15 cellular contexts compared by ENCODE assay signal in genomic region chr7:153808117-153808516, GRCh38.
A peak's percentile ranks its signal among the peaks of the same experiment; 100 is the strongest.
DNase-seq lines count a peak whose midpoint lies in the region; ATAC-seq, FAIRE-seq and TF ChIP-seq lines count a peak whose summit lies in the region.
"Had no signal": no experiment of that assay in that cellular context is flagged by ENCODE, and none has a peak within 500 bp of the region (broad histone marks: within the 10 kb centered on the region; RNA-seq: fewer than 3 reads in every experiment).

No MANE protein-coding gene starts in this region.

- H3K4me1 ChIP-seq in HepG2 (ENCODE audit: insufficient read depth, low read length), result no peaks in the 10 kb centered on the region
- no peaks in the 10 kb centered on the region for H3K4me1 ChIP-seq in trophoblast cell (ENCODE audit: control insufficient read depth in 1 of 2, insufficient read depth in 2 of 2, low read length in 2 of 2)

- FAIRE-seq in HTR-8/SVneo (lab: Jason Lieb, UNC) (peak; percentile 55), HepG2 (lab: Jason Lieb, UNC) (no peak)
- FAIRE-seq: GM19239 had no signal

- no peak for ATAC-seq in HepG2
- ATAC-seq: K562 had no signal

- no peak overlapping the region for H2AK5ac ChIP-seq in trophoblast cell (ENCODE audit: low read length)

- POLR2A ChIA-PET in HepG2 (lab: Yijun Ruan, JAX), result no interaction called here

- no TSS peak for BruUV-seq in HepG2 (replicated peaks; lab: Mats Ljungman, UMichigan)

- TF ChIP-seq CTCF in HepG2 (CRISPR knock-in tag; IDR thresholded peaks at IDR 0.05), result no peak

- H2BK5ac ChIP-seq in trophoblast cell (ENCODE audit: low read depth, low read length, poor library complexity), result no peak overlapping the region

- CTCF ChIA-PET in HepG2 (lab: Yijun Ruan, JAX; ENCODE audit: low intra/inter-chr PET ratio, low total read pairs), result no interaction called here

- H3K9me3 ChIP-seq in HepG2 (ENCODE audit: low read length), result no peaks in the 10 kb centered on the region
- H3K9me3 ChIP-seq in trophoblast cell (ENCODE audit: insufficient read depth, low read depth, low read length), result no peaks in the 10 kb centered on the region

- TF ChIP-seq RAD21 in HepG2 (CRISPR knock-in tag; IDR thresholded peaks at IDR 0.05), result no peak

- H3K27ac ChIP-seq in HepG2 (ENCODE audit: extremely low read length, insufficient read depth, low read length), result no peak overlapping the region
- no peak overlapping the region for H3K27ac ChIP-seq in trophoblast cell (ENCODE audit: low read depth, low read length)

- DNase-seq in HTR-8/SVneo (ENCODE audit: insufficient read length, low spot score), result no peak
- DNase-seq in HepG2 (ENCODE audit: low spot score), result no peak
- no peak for DNase-seq in trophoblast cell
- DNase-seq in posterior vena cava (ENCODE audit: low spot score), result no peak
- no peak for DNase-seq in activated T-cell treated with anti-CD3 and anti-CD28 coated beads for 4 hours
- no peak for DNase-seq in NCI-H226
- DNase-seq in GM19238 (ENCODE audit: insufficient read length, low spot score), result no peak
- DNase-seq: CD4-positive, alpha-beta memory T cell; DMS153; DMS79; GDM1; HCEC 1CT; HFFc6 had no signal

- TF ChIP-seq EP300 in HepG2 (IDR thresholded peaks at IDR 0.05; ENCODE audit: low read depth in 2 of 2, low read length in 2 of 2) (no peak), HepG2 (CRISPR knock-in tag; IDR thresholded peaks at IDR 0.05; ENCODE audit: borderline replicate concordance) (no peak)

- H2AFZ ChIP-seq in HepG2 (ENCODE audit: low read length) (no peak overlapping the region), trophoblast cell (ENCODE audit: insufficient read depth, low read length, poor library complexity) (no peak overlapping the region)

- no peak overlapping the region for H2BK12ac ChIP-seq in trophoblast cell (ENCODE audit: low read length)

- H2BK120ac ChIP-seq in trophoblast cell (ENCODE audit: insufficient read depth, low read length, poor library complexity), result no peak overlapping the region

- in situ Hi-C loops in HepG2 (cut with HindIII; ENCODE audit: extremely low pct_ligation_motif_present, low pct_unique_long_range_greater_than_20kb), result no loop called here

- no peak overlapping the region for H3K4ac ChIP-seq in trophoblast cell (ENCODE audit: low read depth, low read length)

- H3K14ac ChIP-seq in trophoblast cell (ENCODE audit: low read length), result no peak overlapping the region

- H3K36me3 ChIP-seq in HepG2 (replicated peaks in 1 of 2; ENCODE audit: control insufficient read depth in 1 of 2, insufficient read depth in 2 of 2, low read length in 2 of 2) (no peaks in the 10 kb centered on the region), trophoblast cell (ENCODE audit: control insufficient read depth in 1 of 2, insufficient read depth in 2 of 2, low read length in 2 of 2) (no peaks in the 10 kb centered on the region)

- H3K27me3 ChIP-seq in HepG2 (ENCODE audit: control insufficient read depth in 1 of 2, insufficient read depth in 2 of 2, low read length in 2 of 2), result no peaks in the 10 kb centered on the region
- H3K27me3 ChIP-seq in trophoblast cell (ENCODE audit: insufficient read depth, low read length), result no peaks in the 10 kb centered on the region

- no peak for TF ChIP-seq POLR2A in HepG2 (IDR thresholded peaks at IDR 0.05; ENCODE audit: insufficient read depth in 1 of 2, low read depth in 2 of 2, low read length in 2 of 2)

- H3K4me3 ChIP-seq in HepG2 (replicated peaks in 1 of 3; ENCODE audit: insufficient read depth in 1 of 3, low read depth in 2 of 3, low read length in 3 of 3), result no peak overlapping the region
- H3K4me3 ChIP-seq in trophoblast cell (ENCODE audit: low read depth, low read length), result peak overlapping the region; percentile 14
- H3K4me3 ChIP-seq: K562 had no signal

- H3K4me2 ChIP-seq in HepG2 (ENCODE audit: low read depth, low read length) (no peak overlapping the region), trophoblast cell (ENCODE audit: low read length) (no peak overlapping the region)

- H4K12ac ChIP-seq in trophoblast cell (ENCODE audit: low read depth, low read length), result no peak overlapping the region

- no peaks in the 10 kb centered on the region for H4K20me1 ChIP-seq in HepG2 (ENCODE audit: insufficient read depth, low read length)

- WGBS in HepG2 (ENCODE audit: low lambda C conversion rate), result 72% methylated on average over 12 of the region's 12 CpGs
- WGBS in trophoblast cell (ENCODE audit: extremely low coverage, insufficient coverage, insufficient read length), result no CpG with 5 or more reads among the region's 12 CpGs

- H3K9ac ChIP-seq in HepG2 (ENCODE audit: insufficient read depth, low read depth, low read length), result no peak overlapping the region
- H3K9ac ChIP-seq in trophoblast cell (ENCODE audit: low read length), result no peak overlapping the region

- H4K91ac ChIP-seq in trophoblast cell (ENCODE audit: low read depth, low read length), result no peak overlapping the region

- intact Hi-C loops in HepG2 (cut with micrococcal nuclease; ENCODE audit: unreplicated experiment) (no loop called here), posterior vena cava (cut with DNase I) (no loop called here)

- no peaks in the 10 kb centered on the region for H3K79me1 ChIP-seq in trophoblast cell (ENCODE audit: low read length)

- no peak overlapping the region for H4K8ac ChIP-seq in trophoblast cell (ENCODE audit: low read depth, low read length)

- no peak overlapping the region for H3K23ac ChIP-seq in trophoblast cell (ENCODE audit: low read length)

- H3K79me2 ChIP-seq in HepG2 (ENCODE audit: insufficient read depth, low read length) (no peaks in the 10 kb centered on the region), trophoblast cell (ENCODE audit: control insufficient read depth, insufficient read depth, low read length, poor library complexity) (no peaks in the 10 kb centered on the region)

- no peak overlapping the region for H3K18ac ChIP-seq in trophoblast cell (ENCODE audit: low read length)

TF ChIP-seq in HepG2, 621 proteins besides CTCF, POLR2A, EP300 and RAD21 (continues in another document):
- no peak for TF ChIP-seq ZBTB40 (IDR thresholded peaks at IDR 0.05)
- no peak for TF ChIP-seq ZBTB40 (CRISPR knock-in tag; IDR thresholded peaks at IDR 0.05)
